13 cellular contexts compared by ENCODE assay signal in genomic region chr7:137091396-137091795, GRCh38.
DNase-seq lines count a peak whose midpoint lies in the region; ATAC-seq and TF ChIP-seq lines count a peak whose summit lies in the region.
"Had no signal": no experiment of that assay in that cellular context is flagged by ENCODE, and none has a peak within 500 bp of the region (broad histone marks: within the 10 kb centered on the region; RNA-seq: fewer than 3 reads in every experiment).

No MANE protein-coding gene starts in this region.

- no peak overlapping the region for H3K4me3 ChIP-seq in WERI-Rb-1 (ENCODE audit: low read depth, low read length)
- H3K4me3 ChIP-seq in right cardiac atrium (ENCODE audit: low read length), result no peak overlapping the region
- H3K4me3 ChIP-seq in mucosa of descending colon, result no peak overlapping the region
- H3K4me3 ChIP-seq: BLaER1 treated with 17β-estradiol and CSF1 and Interleukin-3, amounts not matched to agents 10 nM and 100 nM; colonic mucosa had no signal

- DNase-seq in Right ventricle myocardium inferior (ENCODE audit: missing footprints) (no peak), cardiac septum (ENCODE audit: low spot score) (no peak), WERI-Rb-1 (peak; percentile 53), right cardiac atrium (no peak), mucosa of descending colon (no peak), COR-L47 (lab: John Stamatoyannopoulos, UW) (no peak), Ammon's horn (ENCODE audit: low spot score) (no peak)
- DNase-seq: activated B cell treated with CpG ODN at 0.5 μM for 24 hours, colonic mucosa, head of caudate nucleus, naive B cell had no signal

- H3K9me3 ChIP-seq in WERI-Rb-1 (ENCODE audit: severe bottlenecking) (no peaks in the 10 kb centered on the region), right cardiac atrium (ENCODE audit: control insufficient read depth, low read length) (no peaks in the 10 kb centered on the region), mucosa of descending colon (peaks cover 3% of the 10 kb centered on the region)
- H3K9me3 ChIP-seq: colonic mucosa had no signal

- intact Hi-C loops in Right ventricle myocardium inferior (cut with DNase I) (no loop called here), cardiac septum (cut with DNase I) (loop anchor here (10.0 kb wide), 2 partner anchors 353 to 687 kb away; no protein-coding TSS in a partner anchor), right cardiac atrium (cut with DNase I) (loop anchor here in 1 of 4 donors (10.0 kb wide), 2 partner anchors 227 to 687 kb away; partner anchors contain the start of gene CHRM2), mucosa of descending colon (cut with DNase I, micrococcal nuclease) (no loop called here)

- ATAC-seq in Right ventricle myocardium inferior, result peak; percentile 73
- ATAC-seq in right cardiac atrium, result peak; percentile 73 to 84
- ATAC-seq in mucosa of descending colon, result no peak
- no peak for ATAC-seq in GM19397 (IDR thresholded peaks at IDR 0.05; ENCODE audit: unreplicated experiment)

- H3K4me1 ChIP-seq in right cardiac atrium (ENCODE audit: control insufficient read depth, insufficient read depth, low read length) (no peaks in the 10 kb centered on the region), mucosa of descending colon (ENCODE audit: low read depth) (no peaks in the 10 kb centered on the region)
- H3K4me1 ChIP-seq: colonic mucosa had no signal

- H3K27ac ChIP-seq in WERI-Rb-1 (no peak overlapping the region), right cardiac atrium (ENCODE audit: low read length) (no peak overlapping the region)
- H3K27ac ChIP-seq: BLaER1 treated with 17β-estradiol and CSF1 and Interleukin-3, amounts not matched to agents 10 nM and 100 nM; colonic mucosa had no signal

- TF ChIP-seq CTCF in WERI-Rb-1 (IDR thresholded peaks at IDR 0.05; ENCODE audit: low read depth, low read length) (peak; percentile 63), mucosa of descending colon (IDR thresholded peaks at IDR 0.05) (no peak)

- H3K27me3 ChIP-seq in WERI-Rb-1 (ENCODE audit: insufficient read depth, low read depth, severe bottlenecking) (no peaks in the 10 kb centered on the region), right cardiac atrium (ENCODE audit: control insufficient read depth, insufficient read depth) (no peaks in the 10 kb centered on the region)
- H3K27me3 ChIP-seq: BLaER1 treated with 17β-estradiol and CSF1 and Interleukin-3, amounts not matched to agents 10 nM and 100 nM; colonic mucosa had no signal

- WGBS in right cardiac atrium, result 37% methylated on average over 2 of the region's 2 CpGs

- H3K36me3 ChIP-seq in WERI-Rb-1 (no peaks in the 10 kb centered on the region), mucosa of descending colon (ENCODE audit: low read depth) (no peaks in the 10 kb centered on the region)
- H3K36me3 ChIP-seq: BLaER1 treated with 17β-estradiol and CSF1 and Interleukin-3, amounts not matched to agents 10 nM and 100 nM; colonic mucosa had no signal

Comparison
In these comparisons a context has a peak if more than half of its experiments do, and no peak if none do; other contexts are left out.
1. ATAC-seq: peak in Right ventricle myocardium inferior (single experiment) and right cardiac atrium (2 of 2); none in mucosa of descending colon (single experiment) and GM19397 (single experiment).